In the genomic region with DNA sequence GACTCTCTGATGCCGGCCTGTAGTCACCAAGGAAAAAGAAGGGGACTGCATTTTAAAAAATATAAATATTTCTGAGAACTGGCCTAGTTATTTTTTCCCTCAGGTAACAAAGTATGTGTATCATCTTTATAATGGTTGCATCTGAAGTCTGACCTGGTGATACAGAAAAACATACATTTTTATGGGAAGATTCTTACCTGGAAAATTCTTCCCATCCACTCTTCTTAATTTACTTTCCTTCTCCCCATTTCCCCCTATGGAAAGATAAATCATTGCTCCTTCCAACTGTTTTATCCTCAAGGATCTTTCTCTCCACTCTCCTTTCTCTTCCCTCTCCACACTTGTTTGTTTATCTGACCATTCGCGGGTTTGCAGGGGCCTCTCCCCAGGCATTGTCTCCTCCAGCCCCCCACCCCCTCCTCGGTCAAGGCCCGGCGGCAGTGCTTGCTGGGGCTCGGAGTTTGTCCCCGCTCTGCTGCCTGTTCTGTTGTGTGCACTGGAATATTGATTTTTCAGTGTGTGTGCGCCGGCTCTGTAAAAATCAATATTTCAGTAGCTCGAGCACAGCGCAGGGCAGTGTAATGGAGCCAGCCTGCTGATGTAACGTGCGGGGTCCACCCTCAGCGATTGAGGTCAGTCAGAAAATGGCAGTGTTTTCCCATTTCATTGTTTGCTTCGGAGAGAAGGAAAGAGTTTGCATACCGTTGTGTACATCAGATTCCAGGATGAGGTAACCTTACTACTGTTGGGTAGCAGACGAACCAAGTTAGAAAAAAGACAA, we compare ENCODE assay signal across 8 cellular contexts.
A peak's percentile ranks its signal among the peaks of the same experiment; 100 is the strongest.
DNase-seq lines count a peak whose midpoint lies in the region; ATAC-seq and TF ChIP-seq lines count a peak whose summit lies in the region.
"Had no signal": no experiment of that assay in that cellular context is flagged by ENCODE, and none has a peak within 500 bp of the region (broad histone marks: within the 10 kb centered on the region; RNA-seq: fewer than 3 reads in every experiment).

No MANE protein-coding gene starts in this region.

- no peaks in the 10 kb centered on the region for H3K36me3 ChIP-seq in GM23248 (ENCODE audit: low read depth)
- no peaks in the 10 kb centered on the region for H3K36me3 ChIP-seq in ectodermal cell (ENCODE audit: control insufficient read depth, insufficient read depth, low read length)

- in situ Hi-C loops in GM23248 (cut with MboI): no loop called here

- H3K9me3 ChIP-seq in GM23248 (ENCODE audit: low read depth): no peaks in the 10 kb centered on the region
- no peaks in the 10 kb centered on the region for H3K9me3 ChIP-seq in ectodermal cell (ENCODE audit: control insufficient read depth, low read length)

- H4K20me1 ChIP-seq in GM23248 (ENCODE audit: insufficient read depth): no peaks in the 10 kb centered on the region

- no peak overlapping the region for H3K9ac ChIP-seq in GM23248

- H3F3A ChIP-seq in GM23248 (ENCODE audit: insufficient read depth): no peaks in the 10 kb centered on the region

- H3K79me2 ChIP-seq in GM23248 (ENCODE audit: insufficient read depth): no peaks in the 10 kb centered on the region

- peak overlapping the region; percentile 72 for H3K4me3 Mint-ChIP-seq in progenitor cell of endocrine pancreas (ENCODE audit: low read depth)

- TF ChIP-seq CTCF in progenitor cell of endocrine pancreas (IDR thresholded peaks at IDR 0.05; ENCODE audit: unreplicated experiment): no peak

- no peaks in the 10 kb centered on the region for H3K27me3 Mint-ChIP-seq in progenitor cell of endocrine pancreas

- H3K27me3 ChIP-seq in GM23248 (replicated peaks; ENCODE audit: insufficient read depth) (peaks cover 3% of the 10 kb centered on the region; the same call in 1 of the 2 replicates), ectodermal cell (ENCODE audit: control insufficient read depth, insufficient read depth, low read length, poor library complexity, severe bottlenecking) (peaks cover 14% of the 10 kb centered on the region)

- H3K4me3 ChIP-seq in GM23248: peak overlapping the region; percentile 78; the same call in 1 of the 2 replicates
- peak overlapping the region; percentile 69 for H3K4me3 ChIP-seq in ectodermal cell (ENCODE audit: insufficient read depth, low read depth, low read length)

- no peaks in the 10 kb centered on the region for H3K9me2 ChIP-seq in GM23248 (ENCODE audit: insufficient read depth)

- no peak overlapping the region for H3K4me2 ChIP-seq in GM23248 (ENCODE audit: unreplicated experiment)

- H3K4me1 ChIP-seq in GM23248 (ENCODE audit: insufficient read depth) (peaks cover 4% of the 10 kb centered on the region; the same call in 1 of the 2 replicates), ectodermal cell (ENCODE audit: control insufficient read depth, insufficient read depth, low read length) (peaks cover 20% of the 10 kb centered on the region)

- WGBS in GM23248 (ENCODE audit: low coverage in 1 of 2, low lambda C conversion rate in 2 of 2, missing lambda C conversion rate in 2 of 2), 2 experiments: 83% methylated on average over 18 of the region's 18 CpGs
- WGBS in ectodermal cell, 2 experiments: 56 to 60% methylated on average over 18 of the region's 18 CpGs

- no peak for ATAC-seq in HG03460 (IDR thresholded peaks at IDR 0.05; ENCODE audit: unreplicated experiment)

- H3K27ac Mint-ChIP-seq in progenitor cell of endocrine pancreas: peak overlapping the region; percentile 96

- peaks cover 39% of the 10 kb centered on the region for H3K4me1 Mint-ChIP-seq in progenitor cell of endocrine pancreas (ENCODE audit: low read depth)

- H2AFZ ChIP-seq in GM23248: no peak overlapping the region; the same call in 1 of the 2 replicates

- DNase-seq in GM23248: no peak
- DNase-seq in NCI-H2107 treated with DMSO at 0.1 percent for 48 hours (lab: John Stamatoyannopoulos, UW; ENCODE audit: unreplicated experiment): peak; percentile 90
- DNase-seq in progenitor cell of endocrine pancreas (ENCODE audit: low spot score, unreplicated experiment): peak; percentile 59
- DNase-seq in GM19240 (ENCODE audit: insufficient read length, low spot score): no peak
- DNase-seq in epidermal melanocyte (ENCODE audit: insufficient read length, low spot score): no peak
- DNase-seq: stimulated activated naive CD4-positive, alpha-beta T cell treated with Interleukin-2 at 50 U/mL for 16 hours had no signal

- H3K9me3 Mint-ChIP-seq in progenitor cell of endocrine pancreas (ENCODE audit: low read depth): peaks cover 11% of the 10 kb centered on the region

- peaks cover 8% of the 10 kb centered on the region for H3K36me3 Mint-ChIP-seq in progenitor cell of endocrine pancreas (ENCODE audit: insufficient read depth)

- H3K27ac ChIP-seq in GM23248 (no peak overlapping the region), ectodermal cell (ENCODE audit: insufficient read depth, low read depth, low read length, poor library complexity, severe bottlenecking) (no peak overlapping the region)

Comparison
In these comparisons a context has a peak if more than half of its experiments do, and no peak if none do; other contexts are left out.
1. DNase-seq: peak in NCI-H2107 treated with DMSO at 0.1 percent for 48 hours (single experiment) and progenitor cell of endocrine pancreas (single experiment); none in GM23248 (single experiment), GM19240 (single experiment) and epidermal melanocyte (single experiment).